8 cellular contexts compared by ENCODE assay signal in genomic region chr13:26220575-26220974, GRCh38. TPM values are rescaled to one million over a fixed set of nuclear protein-coding genes. Genes with fewer than 3 reads are reported as not detected.
DNase-seq lines count a peak whose midpoint lies in the region; ATAC-seq and TF ChIP-seq lines count a peak whose summit lies in the region.

No MANE protein-coding gene starts in this region.

- peaks cover 29% of the 10 kb centered on the region; the same call in 1 of the 2 replicates for H4K20me1 ChIP-seq in BLaER1

- no peak for TF ChIP-seq POLR2A in breast epithelium (IDR thresholded peaks at IDR 0.05)
- TF ChIP-seq POLR2A in uterus (IDR thresholded peaks at IDR 0.05), result no peak

- intact Hi-C loops in breast epithelium (cut with DNase I; ENCODE audit: low total_unique reads) (no loop called here), uterus (cut with DNase I; ENCODE audit: low total_unique reads) (no loop called here)

- H3K36me3 ChIP-seq in BLaER1, result peaks cover 45% of the 10 kb centered on the region
- H3K36me3 ChIP-seq in KOPT-K1 (ENCODE audit: insufficient read depth, low read length), result peaks cover 52% of the 10 kb centered on the region
- H3K36me3 ChIP-seq in breast epithelium, result peaks cover 5% of the 10 kb centered on the region
- peaks cover 27 to 32% of the 10 kb centered on the region in 2 donors for H3K36me3 ChIP-seq in mucosa of rectum (ENCODE audit: control insufficient read depth in 2 of 2, insufficient read depth in 2 of 2, low read length in 2 of 2)
- no peaks in the 10 kb centered on the region for H3K36me3 ChIP-seq in uterus

- DNase-seq in breast epithelium (ENCODE audit: low spot score in 2 of 2) (no peak), cerebellar cortex (ENCODE audit: low spot score) (no peak), SK-N-DZ (ENCODE audit: low spot score) (no peak), uterus (no peak)

- no peak for ATAC-seq in HG03025 (IDR thresholded peaks at IDR 0.05; ENCODE audit: low FRiP score, unreplicated experiment)

- H3K4me3 ChIP-seq in BLaER1 (peak overlapping the region; percentile 97), breast epithelium (peak overlapping the region; percentile 83 to 97 (median 86)), mucosa of rectum (ENCODE audit: low read length in 2 of 2) (peak overlapping the region; percentile 22 to 93), uterus (peak overlapping the region in 1 of 2 donors; percentile 84)

- H3K4me1 ChIP-seq in BLaER1, result peaks cover 25% of the 10 kb centered on the region
- peaks cover 0 to 16% of the 10 kb centered on the region in 2 donors for H3K4me1 ChIP-seq in breast epithelium
- H3K4me1 ChIP-seq in mucosa of rectum (ENCODE audit: control insufficient read depth in 2 of 2, insufficient read depth in 2 of 2, low read length in 2 of 2), result peaks cover 11 to 15% of the 10 kb centered on the region in 2 donors
- peaks cover 0 to 10% of the 10 kb centered on the region in 2 donors for H3K4me1 ChIP-seq in uterus

- peak overlapping the region; percentile 77 for H3K4me2 ChIP-seq in BLaER1

- H3K9me3 ChIP-seq in BLaER1 (no peaks in the 10 kb centered on the region), KOPT-K1 (ENCODE audit: insufficient read depth, low read length, poor library complexity, severe bottlenecking) (no peaks in the 10 kb centered on the region), breast epithelium (no peaks in the 10 kb centered on the region), mucosa of rectum (ENCODE audit: control insufficient read depth in 2 of 2, low read length in 2 of 2) (no peaks in the 10 kb centered on the region), uterus (no peaks in the 10 kb centered on the region)

- no peaks in the 10 kb centered on the region for H3K27me3 ChIP-seq in BLaER1
- no peaks in the 10 kb centered on the region for H3K27me3 ChIP-seq in breast epithelium
- no peaks in the 10 kb centered on the region for H3K27me3 ChIP-seq in mucosa of rectum (ENCODE audit: control insufficient read depth in 2 of 2, insufficient read depth in 2 of 2, low read length in 2 of 2)
- H3K27me3 ChIP-seq in uterus, result no peaks in the 10 kb centered on the region

- H3K9ac ChIP-seq in BLaER1, result peak overlapping the region; percentile 21; the same call in 1 of the 2 replicates
- H3K9ac ChIP-seq in mucosa of rectum (ENCODE audit: low read depth in 1 of 2, low read length in 2 of 2), result no peak overlapping the region

- TF ChIP-seq CTCF in breast epithelium (IDR thresholded peaks at IDR 0.05), result no peak
- TF ChIP-seq CTCF in uterus (IDR thresholded peaks at IDR 0.05), result no peak

- H3K27ac ChIP-seq in BLaER1 (no peak overlapping the region), KOPT-K1 (ENCODE audit: low read depth, low read length, poor library complexity, severe bottlenecking) (peak overlapping the region; percentile 98), breast epithelium (no peak overlapping the region), mucosa of rectum (ENCODE audit: low read depth in 2 of 2, low read length in 2 of 2) (no peak overlapping the region), uterus (no peak overlapping the region)

RNA-seq across cellular contexts. Expression of gene RNF6, which starts 1.5 kb away (rescaled TPM):
- total RNA-seq in breast epithelium (10 to 100 TPM; 21.0 to 31.5 (median 27.7) TPM), uterus (10 to 100 TPM; 12.0 to 32.4 (median 20.0) TPM)
- polyA plus RNA-seq in SK-N-DZ (2014; cell fraction: cytosol; rRNA removed), result 10.7 and 12.3 TPM in 2 replicates
- 8.3 and 12.9 TPM in 2 replicates for polyA plus RNA-seq in SK-N-DZ (2014; cell fraction: nucleus; rRNA removed)

RNA-seq across cellular contexts. Expression of gene CDK8, which starts 33.4 kb away (rescaled TPM):
- total RNA-seq in breast epithelium (10 to 100 TPM; 13.3 to 15.4 (median 13.8) TPM), uterus (10 to 100 TPM in 3 of 4 donors, 1 to 10 TPM in 1; 6.7 to 17.9 (median 15.4) TPM)
- 33.4 and 33.5 TPM in 2 replicates for polyA plus RNA-seq in SK-N-DZ (2014; cell fraction: cytosol; rRNA removed)
- 28.0 and 41.2 TPM in 2 replicates for polyA plus RNA-seq in SK-N-DZ (2014; cell fraction: nucleus; rRNA removed)
